In the genomic region with DNA sequence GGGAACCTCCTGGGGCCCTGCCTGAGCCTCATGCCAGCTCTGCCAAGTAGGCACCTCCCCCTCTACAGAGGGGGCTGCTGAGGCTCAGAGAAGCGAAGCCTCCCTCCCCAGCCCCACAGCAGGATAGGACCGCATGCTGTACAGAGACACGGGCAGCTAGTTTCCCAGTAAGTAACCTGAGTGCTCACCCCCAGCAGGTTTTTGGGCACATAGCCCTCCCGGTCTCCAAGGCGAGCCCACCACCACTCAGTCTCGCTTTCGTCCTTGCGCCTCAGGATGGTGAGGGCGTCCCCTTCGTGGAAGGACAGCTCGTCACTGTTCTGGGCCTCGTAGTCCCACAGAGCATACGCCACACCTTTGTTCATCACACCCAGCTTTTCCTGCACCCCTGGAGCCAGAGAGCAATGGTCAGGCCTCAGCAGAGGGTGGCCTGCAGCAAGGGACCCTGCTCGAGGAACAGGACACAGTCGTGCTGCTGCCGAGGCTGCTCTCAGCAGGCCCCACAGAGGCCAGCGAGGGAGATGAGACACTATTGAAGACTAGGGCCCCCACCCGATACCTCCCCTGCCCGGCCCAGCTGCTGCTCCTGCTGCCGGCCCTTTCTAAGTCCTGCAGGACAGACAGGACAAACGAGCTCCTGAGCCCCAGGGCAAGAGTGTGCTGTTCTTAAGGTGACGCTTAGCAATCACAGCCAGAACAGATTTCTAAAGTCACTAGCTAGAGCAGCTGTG, we compare ENCODE assay signal across 1 cellular context.
TF ChIP-seq lines count a peak whose summit lies in the region.

No MANE protein-coding gene starts in this region.

TF ChIP-seq in H1, 55 proteins besides CTCF, POLR2A, EP300 and RAD21:
- TF ChIP-seq EZH2 (IDR thresholded peaks at IDR 0.05; ENCODE audit: low read depth, low read length, severe bottlenecking): no peak
- no peak for TF ChIP-seq SP4 (IDR thresholded peaks at IDR 0.05; ENCODE audit: low read length)
- no peak for TF ChIP-seq CEBPB (IDR thresholded peaks at IDR 0.05; ENCODE audit: low read depth, low read length)
- TF ChIP-seq KDM5A (IDR thresholded peaks at IDR 0.05; ENCODE audit: low read length): no peak
- TF ChIP-seq CBX5 (IDR thresholded peaks at IDR 0.05; ENCODE audit: low read depth, low read length): no peak
- no peak for TF ChIP-seq PHF8 (conservative IDR thresholded peaks at IDR 0.05; ENCODE audit: low read depth, low read length)
- TF ChIP-seq, protein P1, sequence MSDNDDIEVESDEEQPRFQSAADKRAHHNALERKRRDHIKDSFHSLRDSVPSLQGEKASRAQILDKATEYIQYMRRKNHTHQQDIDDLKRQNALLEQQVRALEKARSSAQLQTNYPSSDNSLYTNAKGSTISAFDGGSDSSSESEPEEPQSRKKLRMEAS (IDR thresholded peaks at IDR 0.05): no peak
- no peak for TF ChIP-seq GABPA (IDR thresholded peaks at IDR 0.05; ENCODE audit: borderline replicate concordance, insufficient read depth, low read length)
- TF ChIP-seq SIN3A (conservative IDR thresholded peaks at IDR 0.05 in 1 of 2, IDR thresholded peaks at IDR 0.05 in 1 of 2; ENCODE audit: low read depth in 1 of 2, low read length in 2 of 2): no peak
- no peak for TF ChIP-seq POLR2AphosphoS5 (IDR thresholded peaks at IDR 0.05; ENCODE audit: low read depth, low read length)
- TF ChIP-seq USF2 (IDR thresholded peaks at IDR 0.05; ENCODE audit: low read length): no peak
TF ChIP-seq in H1: peak in this region for 0.
